Comparison of ENCODE assay signal across 1 cellular context in the genomic region with DNA sequence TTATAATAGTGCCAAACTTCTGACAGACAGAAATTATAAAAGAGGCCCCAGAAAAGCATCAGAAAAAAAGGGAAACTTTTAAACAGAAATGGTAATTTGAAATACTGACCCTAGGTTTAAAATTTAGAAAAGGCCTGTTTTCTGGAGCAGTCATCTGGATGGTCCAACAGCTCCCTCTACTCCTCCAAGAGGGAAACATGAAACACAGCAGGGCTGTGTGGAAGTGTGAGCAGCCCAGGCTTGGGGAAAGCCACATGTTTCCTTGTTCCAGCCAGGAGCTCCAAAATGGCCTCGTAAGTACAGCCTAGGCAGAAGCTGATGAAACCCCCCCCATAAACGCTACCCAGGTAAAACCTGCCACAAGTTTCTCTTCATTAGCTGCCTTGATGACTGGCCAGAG.
TF ChIP-seq lines count a peak whose summit lies in the region.

No MANE protein-coding gene starts in this region.

TF ChIP-seq in WTC11, 78 proteins besides CTCF, POLR2A, EP300 and RAD21 (continued from another document):
- TF ChIP-seq FOXP4 (CRISPR knock-in tag; IDR thresholded peaks at IDR 0.05): no peak
- TF ChIP-seq, protein P1, sequence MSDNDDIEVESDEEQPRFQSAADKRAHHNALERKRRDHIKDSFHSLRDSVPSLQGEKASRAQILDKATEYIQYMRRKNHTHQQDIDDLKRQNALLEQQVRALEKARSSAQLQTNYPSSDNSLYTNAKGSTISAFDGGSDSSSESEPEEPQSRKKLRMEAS (CRISPR knock-in tag; IDR thresholded peaks at IDR 0.05): peak; percentile 81
TF ChIP-seq in WTC11: peak in this region for 2.
